5 cellular contexts compared by ENCODE assay signal in genomic region chr5:99510237-99510866, GRCh38.
DNase-seq lines count a peak whose midpoint lies in the region; ATAC-seq, FAIRE-seq and TF ChIP-seq lines count a peak whose summit lies in the region.
"Not testable (repeated sequence)": the region's sequence is repeated elsewhere in the genome, so short reads cannot be mapped to it uniquely, and the experiment has no call there.

No MANE protein-coding gene starts in this region.

- POLR2A ChIA-PET in A549 (lab: Yijun Ruan, JAX), result not testable (repeated sequence)

- not testable (repeated sequence) for H3K4me1 ChIP-seq in A549, foreskin keratinocyte

- not testable (repeated sequence) for H3K36me3 ChIP-seq in bronchial epithelial cell (ENCODE audit: control insufficient read depth, insufficient read depth, low read length)

- not testable (repeated sequence) for TF ChIP-seq POLR2A in A549 (IDR thresholded peaks at IDR 0.05; ENCODE audit: low read length)

- not testable (repeated sequence) for ATAC-seq in A549
- peak; percentile 88 for ATAC-seq in foreskin keratinocyte
- peak; percentile 59 for ATAC-seq in omental fat pad (ENCODE audit: low FRiP score)

- H3K9me3 ChIP-seq in A549, result not testable (repeated sequence)

- H3K27me3 ChIP-seq in bronchial epithelial cell (ENCODE audit: control insufficient read depth, insufficient read depth, low read length); foreskin keratinocyte: not testable (repeated sequence)

- TF ChIP-seq RAD21 in A549 (conservative IDR thresholded peaks at IDR 0.05 in 1 of 2, IDR thresholded peaks at IDR 0.05 in 1 of 2), result not testable (repeated sequence)

- DNase-seq in A549 (ENCODE audit: low read depth in 1 of 2, low spot score in 1 of 2); omental fat pad (ENCODE audit: low spot score): not testable (repeated sequence)
- DNase-seq in RKO (ENCODE audit: low spot score) (peak; percentile 1), bronchial epithelial cell (ENCODE audit: low read depth) (peak; percentile 7), foreskin keratinocyte (peak; percentile 11 to 60)

- TF ChIP-seq EP300 in A549 (IDR thresholded peaks at IDR 0.05), result not testable (repeated sequence)

- peak; percentile 49 for FAIRE-seq in A549 (lab: Jason Lieb, UNC)
- FAIRE-seq in bronchial epithelial cell (lab: Jason Lieb, UNC), result not testable (repeated sequence)

- not testable (repeated sequence) for H3K4me3 ChIP-seq in A549; bronchial epithelial cell (ENCODE audit: low read depth, low read length)

- CTCF ChIA-PET in A549 (lab: Yijun Ruan, JAX), result not testable (repeated sequence)

- not testable (repeated sequence) for H3K4me2 ChIP-seq in A549

- 3% methylated on average over 1 of the region's 1 CpG for WGBS in A549 (ENCODE audit: missing lambda C conversion rate)

- not testable (repeated sequence) for TF ChIP-seq CTCF in A549 (IDR thresholded peaks at IDR 0.05); bronchial epithelial cell (IDR thresholded peaks at IDR 0.05; ENCODE audit: insufficient read depth, low read length, severe bottlenecking); foreskin keratinocyte (conservative IDR thresholded peaks at IDR 0.05); omental fat pad (IDR thresholded peaks at IDR 0.05)

- H3K27ac ChIP-seq in A549, foreskin keratinocyte: not testable (repeated sequence)
